Comparison of ENCODE assay signal across 22 cellular contexts in the genomic region with DNA sequence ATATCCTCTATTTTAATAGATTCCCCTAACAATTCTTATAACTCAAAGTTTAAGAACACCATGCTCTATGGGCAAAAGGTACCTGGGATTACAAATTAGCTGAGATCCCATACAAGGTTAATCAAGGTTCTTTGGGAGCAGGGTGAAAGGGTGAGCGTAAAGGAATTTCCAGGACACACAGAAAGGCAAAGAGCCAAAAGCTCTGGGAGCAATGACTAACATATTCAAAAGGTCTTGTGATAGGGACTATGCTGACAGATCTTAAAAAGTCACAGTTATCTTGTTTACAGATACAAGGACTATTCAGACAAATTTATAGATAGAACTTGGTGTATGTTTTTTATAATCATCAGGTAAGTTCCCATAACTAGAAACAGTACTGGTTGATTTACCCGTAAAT. TPM values are rescaled to one million over a fixed set of nuclear protein-coding genes. Genes with fewer than 3 reads are reported as not detected.
DNase-seq lines count a peak whose midpoint lies in the region; FAIRE-seq and TF ChIP-seq lines count a peak whose summit lies in the region.
"Had no signal": no experiment of that assay in that cellular context is flagged by ENCODE, and none has a peak within 500 bp of the region (broad histone marks: within the 10 kb centered on the region; RNA-seq: fewer than 3 reads in every experiment).

No MANE protein-coding gene starts in this region.

- H3K27ac Mint-ChIP-seq in chondrocyte (ENCODE audit: unreplicated experiment): peak overlapping the region; percentile 5
- H3K27ac Mint-ChIP-seq: naive thymus-derived CD4-positive, alpha-beta T cell had no signal

- H3K4me3 ChIP-seq in AG10803 (ENCODE audit: low read length): no peak overlapping the region
- H3K4me3 ChIP-seq in kidney (ENCODE audit: low read length in 2 of 2): no peak overlapping the region
- no peak overlapping the region for H3K4me3 ChIP-seq in prostate gland
- H3K4me3 ChIP-seq: uterus had no signal

- no peak for TF ChIP-seq POLR2A in prostate gland (IDR thresholded peaks at IDR 0.05)

- peak; percentile 62 for FAIRE-seq in kidney (lab: Jason Lieb, UNC)
- FAIRE-seq: GM12892, small intestine had no signal

- H3K9me3 Mint-ChIP-seq in chondrocyte (ENCODE audit: low read depth): peaks cover 3% of the 10 kb centered on the region

- H3K27me3 Mint-ChIP-seq in chondrocyte (ENCODE audit: low read depth): no peaks in the 10 kb centered on the region

- peak; percentile 43 for DNase-seq in AG10803 (ENCODE audit: low read depth)
- DNase-seq in HS-5 (ENCODE audit: low read depth): peak; percentile 10
- no peak for DNase-seq in chondrocyte (ENCODE audit: low spot score)
- no peak for DNase-seq in kidney
- DNase-seq in LoVo (ENCODE audit: low spot score): no peak
- DNase-seq in prostate gland (ENCODE audit: low spot score): no peak
- no peak for DNase-seq in GDM1 (lab: John Stamatoyannopoulos, UW)
- DNase-seq in CD1c-positive myeloid dendritic cell (ENCODE audit: extremely low spot score): no peak
- DNase-seq: activated CD4-positive, alpha-beta T cell treated with anti-CD3 and anti-CD28 coated beads for 48 hours; activated CD8-positive, alpha-beta memory T cell treated with anti-CD3 and anti-CD28 coated beads, Interleukin-2, amount 50 U/mL, for 4 hours; activated effector memory CD4-positive, alpha-beta T cell treated with anti-CD3 and anti-CD28 coated beads, Interleukin-2, amount 50 U/mL, for 16 hours; cortex of kidney; GF-D8; mammary epithelial cell; naive thymus-derived CD4-positive, alpha-beta T cell; small intestine; stimulated activated CD8-positive, alpha-beta memory T cell treated with anti-CD3 and anti-CD28 coated beads, Interleukin-4, amount 100 ng/mL, for 48 hours; SW 1271; uterus had no signal

- 97% methylated on average over 2 of the region's 2 CpGs for WGBS in prostate gland

- H3K36me3 Mint-ChIP-seq in chondrocyte (ENCODE audit: low read depth): no peaks in the 10 kb centered on the region

- peaks cover 17% of the 10 kb centered on the region for H3K4me1 Mint-ChIP-seq in chondrocyte (ENCODE audit: low read depth)

- H3K27ac ChIP-seq in kidney (ENCODE audit: low read depth in 2 of 2, low read length in 2 of 2) (no peak overlapping the region), prostate gland (no peak overlapping the region)
- H3K27ac ChIP-seq: uterus had no signal

- no peak overlapping the region for H3K9ac ChIP-seq in kidney (ENCODE audit: low read length in 2 of 2)

- no peaks in the 10 kb centered on the region for H3K27me3 ChIP-seq in prostate gland (replicated peaks; ENCODE audit: insufficient read depth)
- H3K27me3 ChIP-seq: uterus had no signal

- H3K4me1 ChIP-seq in kidney (ENCODE audit: control insufficient read depth in 1 of 2, insufficient read depth in 1 of 2, low read depth in 1 of 2, low read length in 2 of 2) (no peaks in the 10 kb centered on the region), prostate gland (replicated peaks) (no peaks in the 10 kb centered on the region)
- H3K4me1 ChIP-seq: uterus had no signal

- TF ChIP-seq CTCF in AG10803 (conservative IDR thresholded peaks at IDR 0.05; ENCODE audit: low read length): no peak
- TF ChIP-seq CTCF in chondrocyte (IDR thresholded peaks at IDR 0.05): no peak
- no peak for TF ChIP-seq CTCF in kidney (IDR thresholded peaks at IDR 0.05; ENCODE audit: borderline replicate concordance, extremely low read depth, insufficient read depth)
- TF ChIP-seq CTCF in prostate gland (IDR thresholded peaks at IDR 0.05): no peak

- no peaks in the 10 kb centered on the region for H3K36me3 ChIP-seq in kidney (ENCODE audit: control insufficient read depth in 1 of 2, insufficient read depth in 2 of 2, low read length in 2 of 2)
- H3K36me3 ChIP-seq in prostate gland: no peaks in the 10 kb centered on the region
- H3K36me3 ChIP-seq: uterus had no signal

- intact Hi-C loops in kidney (cut with DNase I) (no loop called here), prostate gland (cut with DNase I) (no loop called here)

- H3K4me3 Mint-ChIP-seq in chondrocyte (ENCODE audit: unreplicated experiment): no peak overlapping the region
- H3K4me3 Mint-ChIP-seq: naive thymus-derived CD4-positive, alpha-beta T cell had no signal

- H3K9me3 ChIP-seq in kidney (ENCODE audit: control insufficient read depth in 1 of 2, low read length in 2 of 2) (peaks cover 0 to 5% of the 10 kb centered on the region in 2 donors), prostate gland (no peaks in the 10 kb centered on the region)
- H3K9me3 ChIP-seq: uterus had no signal

RNA-seq across cellular contexts. Expression of gene PPFIBP1, which starts 19.5 kb away (rescaled TPM):
- total RNA-seq in chondrocyte: 83.6 to 87.6 TPM (median 85.0 TPM) in 3 replicates
- total RNA-seq in kidney: 175 TPM
- polyA plus RNA-seq in kidney (ENCODE audit: insufficient read depth, low read depth, low replicate concordance): 12.7 TPM
- total RNA-seq in prostate gland: 100 to 1,000 TPM in 1 of 2 donors, 10 to 100 TPM in 1; 61.3 to 121 TPM

RNA-seq across cellular contexts. Expression of gene SMCO2, which starts 58.0 kb away (rescaled TPM):
- total RNA-seq in chondrocyte: not detected in 3 replicates
- 0.38 TPM for total RNA-seq in kidney
- polyA plus RNA-seq in kidney (ENCODE audit: insufficient read depth, low read depth, low replicate concordance): not detected
- under 1 TPM in 1 of 2 donors, not detected in 1; 0.41 TPM for total RNA-seq in prostate gland
- total RNA-seq: HT-29, MCF 10A, uterus had no signal
- polyA plus RNA-seq: naive thymus-derived CD4-positive, alpha-beta T cell had no signal

Comparison
In these comparisons a context has a peak if more than half of its experiments do, and no peak if none do; other contexts are left out.
1. DNase-seq: peak in AG10803 (single experiment) and HS-5 (single experiment); none in chondrocyte (single experiment), kidney (single experiment), LoVo (single experiment), prostate gland (single experiment), GDM1 (single experiment) and CD1c-positive myeloid dendritic cell (single experiment).